ENCODE assay signal across 7 cellular contexts in genomic region chr1:228445867-228446584, GRCh38. TPM values are rescaled to one million over a fixed set of nuclear protein-coding genes. Genes with fewer than 3 reads are reported as not detected.
DNase-seq lines count a peak whose midpoint lies in the region; ATAC-seq and TF ChIP-seq lines count a peak whose summit lies in the region.

No MANE protein-coding gene starts in this region.

- peak; percentile 50 for DNase-seq in activated naive CD8-positive, alpha-beta T cell treated with anti-CD3 and anti-CD28 coated beads, Interleukin-2, amount 10 ng/mL, durations not matched to agents 7 days and 5 days
- DNase-seq in left ventricle myocardium superior (no peak), progenitor cell of endocrine pancreas (ENCODE audit: low spot score, unreplicated experiment) (peak; percentile 17), SKM-1 (lab: John Stamatoyannopoulos, UW; ENCODE audit: unreplicated experiment) (no peak), dedifferentiated amniotic fluid mesenchymal stem cell (ENCODE audit: extremely low spot score) (no peak)

- ATAC-seq in GM18511 (IDR thresholded peaks at IDR 0.05; ENCODE audit: unreplicated experiment) (peak; percentile 75), HG03558 (IDR thresholded peaks at IDR 0.05; ENCODE audit: extremely low read depth, unreplicated experiment) (peak; percentile 59), left ventricle myocardium superior (peak; percentile 61)
- ATAC-seq in activated naive CD8-positive, alpha-beta T cell treated with anti-CD3 and anti-CD28 coated beads, Interleukin-2, amount 10 ng/mL, durations not matched to agents 7 days and 5 days (ENCODE audit: low read depth): peak; percentile 85

- peak overlapping the region; percentile 75 for H3K4me3 Mint-ChIP-seq in activated naive CD8-positive, alpha-beta T cell treated with anti-CD3 and anti-CD28 coated beads, Interleukin-2, amount 10 ng/mL, durations not matched to agents 7 days and 5 days
- peak overlapping the region; percentile 69 for H3K4me3 Mint-ChIP-seq in progenitor cell of endocrine pancreas (ENCODE audit: low read depth)

- no peaks in the 10 kb centered on the region for H3K36me3 Mint-ChIP-seq in activated naive CD8-positive, alpha-beta T cell treated with anti-CD3 and anti-CD28 coated beads, Interleukin-2, amount 10 ng/mL, durations not matched to agents 7 days and 5 days
- no peaks in the 10 kb centered on the region for H3K36me3 Mint-ChIP-seq in progenitor cell of endocrine pancreas (ENCODE audit: insufficient read depth)

- TF ChIP-seq CTCF in progenitor cell of endocrine pancreas (IDR thresholded peaks at IDR 0.05; ENCODE audit: unreplicated experiment): no peak

- POLR2A ChIA-PET in activated naive CD8-positive, alpha-beta T cell treated with anti-CD3 and anti-CD28 coated beads, Interleukin-2, amount 10 ng/mL, durations not matched to agents 7 days and 5 days (lab: Charles Lee): interaction anchor here (1.3 to 1.4 kb wide), 2 partner anchors 12 to 39 kb away, joined by 3 to 8 read pairs; partner anchors contain the start of gene TRIM11

- H3K4me1 Mint-ChIP-seq in activated naive CD8-positive, alpha-beta T cell treated with anti-CD3 and anti-CD28 coated beads, Interleukin-2, amount 10 ng/mL, durations not matched to agents 7 days and 5 days: peaks cover 18% of the 10 kb centered on the region
- peaks cover 18% of the 10 kb centered on the region for H3K4me1 Mint-ChIP-seq in progenitor cell of endocrine pancreas (ENCODE audit: low read depth)

- intact Hi-C loops in left ventricle myocardium superior (cut with micrococcal nuclease): no loop called here

- H3K9me3 Mint-ChIP-seq in activated naive CD8-positive, alpha-beta T cell treated with anti-CD3 and anti-CD28 coated beads, Interleukin-2, amount 10 ng/mL, durations not matched to agents 7 days and 5 days: no peaks in the 10 kb centered on the region
- H3K9me3 Mint-ChIP-seq in progenitor cell of endocrine pancreas (ENCODE audit: low read depth): no peaks in the 10 kb centered on the region

- peak overlapping the region; percentile 7 for H3K27ac Mint-ChIP-seq in activated naive CD8-positive, alpha-beta T cell treated with anti-CD3 and anti-CD28 coated beads, Interleukin-2, amount 10 ng/mL, durations not matched to agents 7 days and 5 days
- H3K27ac Mint-ChIP-seq in progenitor cell of endocrine pancreas: peak overlapping the region; percentile 80

- H3K27me3 Mint-ChIP-seq in activated naive CD8-positive, alpha-beta T cell treated with anti-CD3 and anti-CD28 coated beads, Interleukin-2, amount 10 ng/mL, durations not matched to agents 7 days and 5 days: peaks cover 68% of the 10 kb centered on the region
- peaks cover 18% of the 10 kb centered on the region for H3K27me3 Mint-ChIP-seq in progenitor cell of endocrine pancreas

RNA-seq across cellular contexts. Expression of gene TRIM17, which starts 29.4 kb away (rescaled TPM):
- 1 to 10 TPM; 3.4 to 4.3 TPM for total RNA-seq in activated naive CD8-positive, alpha-beta T cell treated with anti-CD3 and anti-CD28 coated beads, Interleukin-2, amount 10 ng/mL, durations not matched to agents 7 days and 5 days
- 0.50 TPM for total RNA-seq in left ventricle myocardium superior
- 20.5 and 20.8 TPM in 2 replicates for total RNA-seq in progenitor cell of endocrine pancreas

RNA-seq across cellular contexts. Expression of gene TRIM11, which starts 39.4 kb away (rescaled TPM):
- 10 to 100 TPM; 66.6 to 73.2 TPM for total RNA-seq in activated naive CD8-positive, alpha-beta T cell treated with anti-CD3 and anti-CD28 coated beads, Interleukin-2, amount 10 ng/mL, durations not matched to agents 7 days and 5 days
- total RNA-seq in left ventricle myocardium superior (7.6 TPM), progenitor cell of endocrine pancreas (41.1 and 42.4 TPM in 2 replicates)

RNA-seq across cellular contexts. Expression of gene RNF187, which starts 41.2 kb away (rescaled TPM):
- 100 to 1,000 TPM; 128 to 143 TPM for total RNA-seq in activated naive CD8-positive, alpha-beta T cell treated with anti-CD3 and anti-CD28 coated beads, Interleukin-2, amount 10 ng/mL, durations not matched to agents 7 days and 5 days
- 101 TPM for total RNA-seq in left ventricle myocardium superior
- 94.8 and 98.6 TPM in 2 replicates for total RNA-seq in progenitor cell of endocrine pancreas

Comparison
In these comparisons a context has a peak if more than half of its experiments do, and no peak if none do; other contexts are left out.
1. DNase-seq: peak in activated naive CD8-positive, alpha-beta T cell treated with anti-CD3 and anti-CD28 coated beads, Interleukin-2, amount 10 ng/mL, durations not matched to agents 7 days and 5 days (single experiment) and progenitor cell of endocrine pancreas (single experiment); none in left ventricle myocardium superior (single experiment), SKM-1 (single experiment) and dedifferentiated amniotic fluid mesenchymal stem cell (single experiment).
2. Peak in every context shown above with its lines, with median percentiles within 50 percentile points of each other: ATAC-seq.